ENCODE assay signal across 22 cellular contexts in genomic region chr20:59747671-59748515, GRCh38.
DNase-seq lines count a peak whose midpoint lies in the region; ATAC-seq and TF ChIP-seq lines count a peak whose summit lies in the region.
"Had no signal": no experiment of that assay in that cellular context is flagged by ENCODE, and none has a peak within 500 bp of the region (broad histone marks: within the 10 kb centered on the region; RNA-seq: fewer than 3 reads in every experiment).

No MANE protein-coding gene starts in this region.

- H3K4me2 ChIP-seq in OCI-LY7 (ENCODE audit: low read length): no peak overlapping the region

- intact Hi-C loops in natural killer cell (cut with micrococcal nuclease) (no loop called here), OCI-LY7 (cut with micrococcal nuclease; ENCODE audit: unreplicated experiment) (no loop called here), spleen (cut with DNase I; ENCODE audit: low total_unique reads) (no loop called here), tibial artery (cut with DNase I; ENCODE audit: low total_unique reads) (no loop called here)

- H3K27ac ChIP-seq in OCI-LY7 (ENCODE audit: low read depth, low read length, poor library complexity, severe bottlenecking) (no peak overlapping the region), spleen (no peak overlapping the region), tibial artery (no peak overlapping the region)

- no peak overlapping the region for H3K4me3 Mint-ChIP-seq in natural killer cell treated with Interleukin-12 subunit alpha and Interleukin-12 subunit beta and Interleukin-15 and Interleukin-18, amount 100 ng/mL, for 72 hours
- H3K4me3 Mint-ChIP-seq in natural killer cell: no peak overlapping the region
- H3K4me3 Mint-ChIP-seq: CD8-positive, alpha-beta T cell; IgD-negative memory B cell had no signal

- H3K27me3 ChIP-seq in spleen (replicated peaks in 1 of 7): peaks cover 0 to 45% (median 0%) of the 10 kb centered on the region in 7 donors
- peaks cover 0 to 4% of the 10 kb centered on the region in 2 donors for H3K27me3 ChIP-seq in tibial artery

- in situ Hi-C loops in ACHN (cut with HindIII; ENCODE audit: low pct_ligation_motif_present, low pct_unique_long_range_greater_than_20kb, low sequenced_read_pairs): no loop called here

- POLR2A ChIA-PET in OCI-LY7 (lab: Charles Lee): no interaction called here

- H3K9me3 ChIP-seq in OCI-LY7 (ENCODE audit: low read length) (no peaks in the 10 kb centered on the region), spleen (no peaks in the 10 kb centered on the region), tibial artery (no peaks in the 10 kb centered on the region)
- H3K9me3 ChIP-seq: HAP-1 had no signal

- no peak for ATAC-seq in natural killer cell treated with Interleukin-12 subunit alpha and Interleukin-12 subunit beta and Interleukin-15 and Interleukin-18, amount 100 ng/mL, for 72 hours
- no peak for ATAC-seq in natural killer cell
- ATAC-seq: CD8-positive, alpha-beta T cell had no signal

- H3K27ac Mint-ChIP-seq in natural killer cell treated with Interleukin-12 subunit alpha and Interleukin-12 subunit beta and Interleukin-15 and Interleukin-18, amount 100 ng/mL, for 72 hours: no peak overlapping the region
- H3K27ac Mint-ChIP-seq in natural killer cell: no peak overlapping the region
- H3K27ac Mint-ChIP-seq: CD8-positive, alpha-beta T cell; IgD-negative memory B cell had no signal

- H3K36me3 ChIP-seq in OCI-LY7 (ENCODE audit: insufficient read depth, low read length): no peaks in the 10 kb centered on the region
- no peaks in the 10 kb centered on the region for H3K36me3 ChIP-seq in spleen
- no peaks in the 10 kb centered on the region for H3K36me3 ChIP-seq in tibial artery
- H3K36me3 ChIP-seq: HAP-1 had no signal

- TF ChIP-seq CTCF in natural killer cell (IDR thresholded peaks at IDR 0.05): no peak
- TF ChIP-seq CTCF in OCI-LY7 (conservative IDR thresholded peaks at IDR 0.05; ENCODE audit: low read length): 0 out of 2 replicates have a peak, but pooled peaks have one; percentile 24
- no peak for TF ChIP-seq CTCF in spleen (IDR thresholded peaks at IDR 0.05 in 8 of 11, conservative IDR thresholded peaks at IDR 0.05 in 3 of 11)
- no peak for TF ChIP-seq CTCF in tibial artery (IDR thresholded peaks at IDR 0.05)

- WGBS in spleen, 5 donors: 68 to 84% (median 78%) methylated on average over 12 of the region's 12 CpGs

- BruUV-seq in OCI-LY7 (replicated peaks; lab: Mats Ljungman, UMichigan): no TSS peak

- no peaks in the 10 kb centered on the region for H3K9me3 Mint-ChIP-seq in natural killer cell treated with Interleukin-12 subunit alpha and Interleukin-12 subunit beta and Interleukin-15 and Interleukin-18, amount 100 ng/mL, for 72 hours
- no peaks in the 10 kb centered on the region for H3K9me3 Mint-ChIP-seq in natural killer cell
- H3K9me3 Mint-ChIP-seq: CD8-positive, alpha-beta T cell had no signal

- H3K4me3 ChIP-seq in OCI-LY7 (ENCODE audit: low read depth, low read length, poor library complexity, severe bottlenecking): no peak overlapping the region
- no peak overlapping the region for H3K4me3 ChIP-seq in spleen
- H3K4me3 ChIP-seq in tibial artery: no peak overlapping the region
- H3K4me3 ChIP-seq: HAP-1 had no signal

- H4K20me1 ChIP-seq in OCI-LY7 (ENCODE audit: insufficient read depth, low read length): no peaks in the 10 kb centered on the region

- TF ChIP-seq POLR2A in spleen (IDR thresholded peaks at IDR 0.05): no peak

- DNase-seq in natural killer cell treated with Interleukin-12 subunit alpha and Interleukin-12 subunit beta and Interleukin-15 and Interleukin-18, amount 100 ng/mL, for 72 hours (ENCODE audit: low spot score): peak; percentile 18
- DNase-seq in natural killer cell (no peak), OCI-LY7 (ENCODE audit: low spot score) (no peak), iPS-NIHi11 (ENCODE audit: low spot score) (peak; percentile 32), spleen (peak; percentile 46), tibial artery (no peak), ACHN (no peak)
- DNase-seq in activated CD4-positive, alpha-beta T cell treated with anti-CD3 and anti-CD28 coated beads for 4 hours: no peak
- DNase-seq: 8988T; Calu3; CD8-positive, alpha-beta T cell; Kasumi-1; MM.1S; NCI-H1694 treated with DMSO at 0.1 percent for 48 hours; NCI-H2107; NCI-H510A; NCI-H748 treated with DMSO at 0.1 percent for 48 hours; NK-92 treated with Interleukin-12 subunit alpha and Interleukin-12 subunit beta, amount 100 ng/mL, for 24 hours; OCI-M1; Right ventricle myocardium superior had no signal

- H3K36me3 Mint-ChIP-seq in natural killer cell treated with Interleukin-12 subunit alpha and Interleukin-12 subunit beta and Interleukin-15 and Interleukin-18, amount 100 ng/mL, for 72 hours: no peaks in the 10 kb centered on the region
- no peaks in the 10 kb centered on the region for H3K36me3 Mint-ChIP-seq in natural killer cell
- H3K36me3 Mint-ChIP-seq: CD8-positive, alpha-beta T cell; IgD-negative memory B cell had no signal

- H3K9me2 ChIP-seq in OCI-LY7 (ENCODE audit: insufficient read depth, low read length): no peaks in the 10 kb centered on the region

- H2AFZ ChIP-seq in OCI-LY7 (ENCODE audit: low read length): no peak overlapping the region

- CTCF ChIA-PET in OCI-LY7 (lab: Charles Lee; ENCODE audit: unreplicated experiment): interaction anchor here (1.2 kb wide), 1 partner anchor 27 kb away, joined by 3 read pairs; no protein-coding TSS in a partner anchor

- no peaks in the 10 kb centered on the region for H3K4me1 Mint-ChIP-seq in natural killer cell treated with Interleukin-12 subunit alpha and Interleukin-12 subunit beta and Interleukin-15 and Interleukin-18, amount 100 ng/mL, for 72 hours (ENCODE audit: low read depth in 2 of 2)
- no peaks in the 10 kb centered on the region for H3K4me1 Mint-ChIP-seq in natural killer cell

- H3K4me1 ChIP-seq in OCI-LY7 (ENCODE audit: insufficient read depth, low read length, poor library complexity, severe bottlenecking) (peaks cover 14% of the 10 kb centered on the region), spleen (peaks cover 0 to 23% (median 14%) of the 10 kb centered on the region in 6 donors), tibial artery (peaks cover 0 to 34% (median 25%) of the 10 kb centered on the region in 4 donors)
- H3K4me1 ChIP-seq: HAP-1 had no signal

- no peaks in the 10 kb centered on the region for H3K79me2 ChIP-seq in OCI-LY7 (ENCODE audit: insufficient read depth, low read depth, low read length)

- no peaks in the 10 kb centered on the region for H3K27me3 Mint-ChIP-seq in natural killer cell treated with Interleukin-12 subunit alpha and Interleukin-12 subunit beta and Interleukin-15 and Interleukin-18, amount 100 ng/mL, for 72 hours
- H3K27me3 Mint-ChIP-seq in natural killer cell (ENCODE audit: low read depth in 2 of 2): peaks cover 0 to 6% of the 10 kb centered on the region in 2 donors

Comparison
In these comparisons a context has a peak if more than half of its experiments do, and no peak if none do; other contexts are left out.
1. DNase-seq: peak in natural killer cell treated with Interleukin-12 subunit alpha and Interleukin-12 subunit beta and Interleukin-15 and Interleukin-18, amount 100 ng/mL, for 72 hours (single experiment), iPS-NIHi11 (single experiment) and spleen (single experiment); none in natural killer cell (single experiment), OCI-LY7 (single experiment), activated CD4-positive, alpha-beta T cell treated with anti-CD3 and anti-CD28 coated beads for 4 hours (0 of 2), tibial artery (0 of 2) and ACHN (single experiment).